23 cellular contexts compared by ENCODE assay signal in the genomic region with DNA sequence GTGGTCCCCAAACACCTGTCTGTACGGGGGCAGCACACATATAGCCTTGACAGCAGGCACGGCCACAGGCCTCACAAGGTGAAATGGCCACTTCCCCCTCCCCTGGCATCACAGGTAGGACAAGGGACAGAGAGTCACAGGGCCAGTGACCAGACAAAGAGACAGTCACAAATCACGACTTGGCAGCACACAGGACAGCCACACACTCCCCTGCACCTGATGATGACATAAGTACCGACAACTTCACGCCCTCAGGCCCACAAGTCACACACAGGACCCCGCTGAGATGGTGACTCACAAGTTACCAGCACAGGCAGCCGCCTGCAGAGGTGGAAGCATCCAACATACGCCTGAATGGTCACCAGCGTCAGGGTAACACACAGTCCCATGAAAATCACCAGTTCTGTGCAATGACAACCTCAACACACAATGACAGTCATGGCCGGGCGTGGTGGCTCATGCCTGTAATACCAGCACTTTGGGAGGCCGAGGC. TPM values are rescaled to one million over a fixed set of nuclear protein-coding genes. Genes with fewer than 3 reads are reported as not detected.
DNase-seq lines count a peak whose midpoint lies in the region; ATAC-seq and FAIRE-seq lines count a peak whose summit lies in the region.
"Had no signal": no experiment of that assay in that cellular context is flagged by ENCODE, and none has a peak within 500 bp of the region (broad histone marks: within the 10 kb centered on the region; RNA-seq: fewer than 3 reads in every experiment).

No MANE protein-coding gene starts in this region.

- peak; percentile 29 for ATAC-seq in activated naive CD8-positive, alpha-beta T cell treated with anti-CD3 and anti-CD28 coated beads, Interleukin-2, amount 50 U/mL, for 24 hours
- ATAC-seq in esophagus mucosa, result peak; percentile 6
- ATAC-seq in stimulated activated naive B cell treated with anti-CD40 and anti-IgM and Interleukin-4, amounts not matched to agents 10 μg/mL and 1 μg/mL and 100 μg/mL, for 72 hours (replicated peaks), result no peak
- no peak for ATAC-seq in GM19463 (IDR thresholded peaks at IDR 0.05; ENCODE audit: unreplicated experiment)
- ATAC-seq: T-helper 17 cell had no signal

- H3K4me3 Mint-ChIP-seq in activated naive CD8-positive, alpha-beta T cell treated with anti-CD3 and anti-CD28 coated beads, Interleukin-2, amount 50 U/mL, for 24 hours, result no peak overlapping the region
- no peak overlapping the region for H3K4me3 Mint-ChIP-seq in activated naive CD8-positive, alpha-beta T cell treated with anti-CD3 and anti-CD28 coated beads for 36 hours
- H3K4me3 Mint-ChIP-seq in stimulated activated naive B cell treated with anti-CD40 and anti-IgM and Interleukin-4, amounts not matched to agents 10 μg/mL and 1 μg/mL and 100 μg/mL, for 72 hours, result no peak overlapping the region
- H3K4me3 Mint-ChIP-seq: activated CD4-positive, alpha-beta memory T cell treated with anti-CD3 and anti-CD28 coated beads for 36 hours; activated naive CD4-positive, alpha-beta T cell treated with anti-CD3 and anti-CD28 coated beads, Interleukin-2, amount 50 U/mL, for 24 hours; activated T-cell treated with anti-CD3 and anti-CD28 coated beads, Interleukin-2, amount 50 U/mL, for 24 hours; CD14-positive monocyte; natural killer cell; T-helper 17 cell had no signal

- no peak for DNase-seq in activated naive CD8-positive, alpha-beta T cell treated with anti-CD3 and anti-CD28 coated beads, Interleukin-2, amount 50 U/mL, for 24 hours
- no peak for DNase-seq in activated naive CD8-positive, alpha-beta T cell treated with anti-CD3 and anti-CD28 coated beads for 36 hours
- DNase-seq in RCC 7860 (ENCODE audit: low spot score) (peak; percentile 87), GM19240 (ENCODE audit: insufficient read length, low spot score) (no peak)
- DNase-seq in stimulated activated naive B cell treated with anti-CD40 and anti-IgM and Interleukin-4, amounts not matched to agents 10 μg/mL and 1 μg/mL and 100 μg/mL, for 72 hours, result no peak
- DNase-seq in stimulated activated CD4-positive, alpha-beta T cell treated with anti-CD3 and anti-CD28 coated beads, Interleukin-2, amount 100 ng/mL, for 24 hours, result no peak
- DNase-seq: activated CD4-positive, alpha-beta memory T cell treated with anti-CD3 and anti-CD28 coated beads for 36 hours; activated T-cell treated with anti-CD3 and anti-CD28 coated beads, Interleukin-2, amount 50 U/mL, for 24 hours; dermis blood vessel endothelial cell; foreskin fibroblast; kidney glomerular epithelial cell; natural killer cell; NCI-H1436 treated with DMSO at 0.1 percent for 48 hours; NCI-H526 treated with DMSO at 0.1 percent for 48 hours; SJCRH30; stimulated activated CD4-positive, alpha-beta T cell treated with anti-CD3 and anti-CD28 coated beads, Interleukin-2, amount 100 ng/mL, for 48 hours; T-helper 17 cell had no signal

- peak; percentile 87 for FAIRE-seq in RCC 7860 (lab: Jason Lieb, UNC)
- FAIRE-seq: GM12891, urothelium cell line had no signal

- no peak overlapping the region for H3K27ac Mint-ChIP-seq in activated naive CD8-positive, alpha-beta T cell treated with anti-CD3 and anti-CD28 coated beads, Interleukin-2, amount 50 U/mL, for 24 hours
- H3K27ac Mint-ChIP-seq in activated naive CD8-positive, alpha-beta T cell treated with anti-CD3 and anti-CD28 coated beads for 36 hours, result no peak overlapping the region
- H3K27ac Mint-ChIP-seq in stimulated activated naive B cell treated with anti-CD40 and anti-IgM and Interleukin-4, amounts not matched to agents 10 μg/mL and 1 μg/mL and 100 μg/mL, for 72 hours, result peak overlapping the region; percentile 37
- H3K27ac Mint-ChIP-seq: activated CD4-positive, alpha-beta memory T cell treated with anti-CD3 and anti-CD28 coated beads for 36 hours; activated naive CD4-positive, alpha-beta T cell treated with anti-CD3 and anti-CD28 coated beads, Interleukin-2, amount 50 U/mL, for 24 hours; activated T-cell treated with anti-CD3 and anti-CD28 coated beads, Interleukin-2, amount 50 U/mL, for 24 hours; natural killer cell; T-helper 17 cell had no signal

- no peaks in the 10 kb centered on the region for H3K27me3 Mint-ChIP-seq in activated naive CD8-positive, alpha-beta T cell treated with anti-CD3 and anti-CD28 coated beads, Interleukin-2, amount 50 U/mL, for 24 hours
- H3K27me3 Mint-ChIP-seq in activated naive CD8-positive, alpha-beta T cell treated with anti-CD3 and anti-CD28 coated beads for 36 hours, result no peaks in the 10 kb centered on the region
- no peaks in the 10 kb centered on the region for H3K27me3 Mint-ChIP-seq in stimulated activated naive B cell treated with anti-CD40 and anti-IgM and Interleukin-4, amounts not matched to agents 10 μg/mL and 1 μg/mL and 100 μg/mL, for 72 hours
- H3K27me3 Mint-ChIP-seq: activated CD4-positive, alpha-beta memory T cell treated with anti-CD3 and anti-CD28 coated beads for 36 hours; activated naive CD4-positive, alpha-beta T cell treated with anti-CD3 and anti-CD28 coated beads, Interleukin-2, amount 50 U/mL, for 24 hours; activated T-cell treated with anti-CD3 and anti-CD28 coated beads, Interleukin-2, amount 50 U/mL, for 24 hours; T-helper 17 cell had no signal

- peaks cover 28% of the 10 kb centered on the region for H3K36me3 Mint-ChIP-seq in activated naive CD8-positive, alpha-beta T cell treated with anti-CD3 and anti-CD28 coated beads, Interleukin-2, amount 50 U/mL, for 24 hours (ENCODE audit: low read depth)
- H3K36me3 Mint-ChIP-seq in activated naive CD8-positive, alpha-beta T cell treated with anti-CD3 and anti-CD28 coated beads for 36 hours, result peaks cover 20% of the 10 kb centered on the region
- peaks cover 63 to 67% of the 10 kb centered on the region in 2 donors for H3K36me3 Mint-ChIP-seq in stimulated activated naive B cell treated with anti-CD40 and anti-IgM and Interleukin-4, amounts not matched to agents 10 μg/mL and 1 μg/mL and 100 μg/mL, for 72 hours
- H3K36me3 Mint-ChIP-seq: natural killer cell had no signal

- no peaks in the 10 kb centered on the region for H3K9me3 Mint-ChIP-seq in activated naive CD8-positive, alpha-beta T cell treated with anti-CD3 and anti-CD28 coated beads, Interleukin-2, amount 50 U/mL, for 24 hours
- H3K9me3 Mint-ChIP-seq in activated naive CD8-positive, alpha-beta T cell treated with anti-CD3 and anti-CD28 coated beads for 36 hours, result no peaks in the 10 kb centered on the region
- no peaks in the 10 kb centered on the region for H3K9me3 Mint-ChIP-seq in stimulated activated naive B cell treated with anti-CD40 and anti-IgM and Interleukin-4, amounts not matched to agents 10 μg/mL and 1 μg/mL and 100 μg/mL, for 72 hours
- H3K9me3 Mint-ChIP-seq: activated CD4-positive, alpha-beta memory T cell treated with anti-CD3 and anti-CD28 coated beads for 36 hours; activated naive CD4-positive, alpha-beta T cell treated with anti-CD3 and anti-CD28 coated beads, Interleukin-2, amount 50 U/mL, for 24 hours; activated T-cell treated with anti-CD3 and anti-CD28 coated beads, Interleukin-2, amount 50 U/mL, for 24 hours; CD14-positive monocyte; natural killer cell had no signal

- H3K4me1 Mint-ChIP-seq in activated naive CD8-positive, alpha-beta T cell treated with anti-CD3 and anti-CD28 coated beads, Interleukin-2, amount 50 U/mL, for 24 hours, result peaks cover 7% of the 10 kb centered on the region
- H3K4me1 Mint-ChIP-seq in activated naive CD8-positive, alpha-beta T cell treated with anti-CD3 and anti-CD28 coated beads for 36 hours, result peaks cover 4% of the 10 kb centered on the region
- H3K4me1 Mint-ChIP-seq in stimulated activated naive B cell treated with anti-CD40 and anti-IgM and Interleukin-4, amounts not matched to agents 10 μg/mL and 1 μg/mL and 100 μg/mL, for 72 hours, result peaks cover 0 to 8% of the 10 kb centered on the region in 2 donors
- H3K4me1 Mint-ChIP-seq: activated naive CD4-positive, alpha-beta T cell treated with anti-CD3 and anti-CD28 coated beads, Interleukin-2, amount 50 U/mL, for 24 hours; CD14-positive monocyte; natural killer cell had no signal

RNA-seq across cellular contexts. Expression of gene TYK2, which starts 16.5 kb away (rescaled TPM):
- 100 to 1,000 TPM; 153 to 155 TPM for total RNA-seq in activated naive CD8-positive, alpha-beta T cell treated with anti-CD3 and anti-CD28 coated beads for 36 hours
- 51.1 TPM for total RNA-seq in esophagus mucosa

RNA-seq across cellular contexts. Expression of gene ICAM3, which starts 24.4 kb away (rescaled TPM):
- total RNA-seq in activated naive CD8-positive, alpha-beta T cell treated with anti-CD3 and anti-CD28 coated beads for 36 hours, result 10 to 100 TPM; 76.3 to 79.6 TPM
- 7.6 TPM for total RNA-seq in esophagus mucosa

RNA-seq across cellular contexts. Expression of gene RAVER1, which starts 30.5 kb away (rescaled TPM):
- 100 to 1,000 TPM; 103 to 107 TPM for total RNA-seq in activated naive CD8-positive, alpha-beta T cell treated with anti-CD3 and anti-CD28 coated beads for 36 hours
- total RNA-seq in esophagus mucosa, result 19.6 TPM

RNA-seq across cellular contexts. Expression of gene CDC37, which starts 39.5 kb away (rescaled TPM):
- 100 to 1,000 TPM; 242 to 252 TPM for total RNA-seq in activated naive CD8-positive, alpha-beta T cell treated with anti-CD3 and anti-CD28 coated beads for 36 hours
- 86.5 TPM for total RNA-seq in esophagus mucosa

RNA-seq across cellular contexts. Expression of gene FDX2, which starts 48.0 kb away (rescaled TPM):
- total RNA-seq in activated naive CD8-positive, alpha-beta T cell treated with anti-CD3 and anti-CD28 coated beads for 36 hours, result 10 to 100 TPM; 18.3 to 19.6 TPM
- total RNA-seq in esophagus mucosa, result 11.3 TPM

Comparison
In these comparisons a context has a peak if more than half of its experiments do, and no peak if none do; other contexts are left out.
1. ATAC-seq: peak in activated naive CD8-positive, alpha-beta T cell treated with anti-CD3 and anti-CD28 coated beads, Interleukin-2, amount 50 U/mL, for 24 hours (single experiment) and esophagus mucosa (single experiment); none in stimulated activated naive B cell treated with anti-CD40 and anti-IgM and Interleukin-4, amounts not matched to agents 10 μg/mL and 1 μg/mL and 100 μg/mL, for 72 hours (0 of 2) and GM19463 (single experiment).